ENCODE assay signal across 23 cellular contexts in genomic region chr11:80028998-80029397, GRCh38.
A peak's percentile ranks its signal among the peaks of the same experiment; 100 is the strongest.
DNase-seq lines count a peak whose midpoint lies in the region; FAIRE-seq and TF ChIP-seq lines count a peak whose summit lies in the region.
"Had no signal": no experiment of that assay in that cellular context is flagged by ENCODE, and none has a peak within 500 bp of the region (broad histone marks: within the 10 kb centered on the region; RNA-seq: fewer than 3 reads in every experiment).

No MANE protein-coding gene starts in this region.

- H4K5ac ChIP-seq in mesendoderm (ENCODE audit: low read length), result no peak overlapping the region

- H3K18ac ChIP-seq in mesendoderm (ENCODE audit: low read length), result no peak overlapping the region

- H3K56ac ChIP-seq in mesendoderm (ENCODE audit: low read length), result no peak overlapping the region

- peaks cover 28% of the 10 kb centered on the region for H3K4me1 Mint-ChIP-seq in endodermal cell
- H3K4me1 Mint-ChIP-seq: CD14-positive monocyte; CD8-positive, alpha-beta memory T cell had no signal

- no peaks in the 10 kb centered on the region for H3K36me3 ChIP-seq in H7 (replicated peaks; ENCODE audit: control insufficient read depth, insufficient read depth, low read length)
- no peaks in the 10 kb centered on the region for H3K36me3 ChIP-seq in endodermal cell (ENCODE audit: control insufficient read depth, insufficient read depth, low read length)
- no peaks in the 10 kb centered on the region for H3K36me3 ChIP-seq in mesendoderm (ENCODE audit: control insufficient read depth, insufficient read depth, low read length)
- H3K36me3 ChIP-seq in kidney (ENCODE audit: control insufficient read depth in 1 of 2, insufficient read depth in 2 of 2, low read length in 2 of 2), result no peaks in the 10 kb centered on the region
- H3K36me3 ChIP-seq: BE2C; BLaER1 treated with 17β-estradiol and CSF1 and Interleukin-3, amounts not matched to agents 10 nM and 100 nM had no signal

- no peaks in the 10 kb centered on the region for H3K79me1 ChIP-seq in mesendoderm (ENCODE audit: low read length)

- no peak overlapping the region for H3K4me2 ChIP-seq in mesendoderm (ENCODE audit: low read length)
- H3K4me2 ChIP-seq: A549; BLaER1 treated with 17β-estradiol and CSF1 and Interleukin-3, amounts not matched to agents 10 nM and 100 nM had no signal

- no peaks in the 10 kb centered on the region for H3K79me2 ChIP-seq in mesendoderm (ENCODE audit: control insufficient read depth, insufficient read depth, low read length)

- no peak overlapping the region for H3K27ac ChIP-seq in endodermal cell (ENCODE audit: low read depth, low read length)
- no peak overlapping the region for H3K27ac ChIP-seq in mesendoderm (ENCODE audit: low read depth, low read length)
- H3K27ac ChIP-seq in kidney (ENCODE audit: low read depth in 2 of 2, low read length in 2 of 2), result no peak overlapping the region
- H3K27ac ChIP-seq: A549; BLaER1 treated with 17β-estradiol and CSF1 and Interleukin-3, amounts not matched to agents 10 nM and 100 nM had no signal

- no peak overlapping the region for H4K8ac ChIP-seq in mesendoderm (ENCODE audit: low read depth, low read length)

- no peak for TF ChIP-seq CTCF in endodermal cell (conservative IDR thresholded peaks at IDR 0.05)
- TF ChIP-seq CTCF in kidney (IDR thresholded peaks at IDR 0.05; ENCODE audit: borderline replicate concordance, extremely low read depth, insufficient read depth), result no peak

- H3K27me3 Mint-ChIP-seq in endodermal cell (ENCODE audit: insufficient read depth), result peaks cover 35% of the 10 kb centered on the region
- H3K27me3 Mint-ChIP-seq: CD4-positive, alpha-beta T cell had no signal

- no peak overlapping the region for H2BK15ac ChIP-seq in mesendoderm (replicated peaks; ENCODE audit: low read depth)

- no peak overlapping the region for H3K23ac ChIP-seq in mesendoderm (ENCODE audit: low read length)

- FAIRE-seq in kidney (lab: Jason Lieb, UNC), result no peak
- FAIRE-seq: A549, D721Med, GM12878 had no signal

- H3K4me3 Mint-ChIP-seq in endodermal cell, result no peak overlapping the region
- H3K4me3 Mint-ChIP-seq: CD14-positive monocyte; CD4-positive, alpha-beta T cell; CD8-positive, alpha-beta memory T cell; H9 had no signal

- no peaks in the 10 kb centered on the region for H3K36me3 Mint-ChIP-seq in endodermal cell (ENCODE audit: low read depth)
- H3K36me3 Mint-ChIP-seq: CD14-positive monocyte had no signal

- H2BK120ac ChIP-seq in mesendoderm (ENCODE audit: low read depth, low read length), result no peak overlapping the region

- H3K4ac ChIP-seq in mesendoderm (ENCODE audit: low read depth, low read length), result no peak overlapping the region

- H3K4me3 ChIP-seq in H7 (ENCODE audit: insufficient read depth, low read depth, low read length) (no peak overlapping the region), endodermal cell (ENCODE audit: low read length) (no peak overlapping the region), mesendoderm (ENCODE audit: low read length) (no peak overlapping the region), kidney (ENCODE audit: low read length in 2 of 2) (no peak overlapping the region)
- H3K4me3 ChIP-seq: A549; BLaER1 treated with 17β-estradiol and CSF1 and Interleukin-3, amounts not matched to agents 10 nM and 100 nM; GM12878 had no signal

- no peak overlapping the region for H2BK5ac ChIP-seq in mesendoderm (ENCODE audit: low read length)

- peaks cover 5% of the 10 kb centered on the region for H3K9me3 Mint-ChIP-seq in endodermal cell

- H3K27ac Mint-ChIP-seq in endodermal cell, result no peak overlapping the region
- H3K27ac Mint-ChIP-seq: CD14-positive monocyte; CD4-positive, alpha-beta T cell; CD8-positive, alpha-beta memory T cell had no signal

- no peak overlapping the region for H2AK5ac ChIP-seq in mesendoderm (ENCODE audit: low read length)

- no peak overlapping the region for H3K9ac ChIP-seq in endodermal cell (ENCODE audit: extremely low read depth, low read length, poor library complexity, severe bottlenecking)
- H3K9ac ChIP-seq in mesendoderm (ENCODE audit: low read length), result no peak overlapping the region
- H3K9ac ChIP-seq in kidney (ENCODE audit: low read length in 2 of 2), result no peak overlapping the region
- H3K9ac ChIP-seq: BLaER1 treated with 17β-estradiol and CSF1 and Interleukin-3, amounts not matched to agents 10 nM and 100 nM had no signal

- intact Hi-C loops in kidney (cut with DNase I), result no loop called here

- H3K27me3 ChIP-seq in H7 (ENCODE audit: control insufficient read depth, insufficient read depth, low read length), result no peaks in the 10 kb centered on the region
- H3K27me3 ChIP-seq in endodermal cell (ENCODE audit: control insufficient read depth, insufficient read depth, low read length, poor library complexity, severe bottlenecking), result peaks cover 27% of the 10 kb centered on the region
- H3K27me3 ChIP-seq in mesendoderm (ENCODE audit: insufficient read depth, low read length, poor library complexity), result no peaks in the 10 kb centered on the region
- H3K27me3 ChIP-seq: BE2C; BLaER1 treated with 17β-estradiol and CSF1 and Interleukin-3, amounts not matched to agents 10 nM and 100 nM had no signal

- DNase-seq in H7, result peak; percentile 0
- DNase-seq in endodermal cell, result peak; percentile 59
- DNase-seq in mesendoderm, result peak; percentile 19
- no peak for DNase-seq in activated CD4-positive, alpha-beta T cell treated with anti-CD3 and anti-CD28 coated beads for 4 hours
- no peak for DNase-seq in NCI-H524 treated with DMSO at 0.1 percent for 48 hours (lab: John Stamatoyannopoulos, UW)
- no peak for DNase-seq in kidney
- DNase-seq: 8988T; ACHN; AML-193; BE2C; CD4-positive, alpha-beta T cell; CD8-positive, alpha-beta memory T cell; DMS 273 treated with DMSO at 0.1 percent for 48 hours; DMS79; EL; GDM1; GOT3; H9 had no signal

- peaks cover 7% of the 10 kb centered on the region for H3K9me3 ChIP-seq in endodermal cell (ENCODE audit: control insufficient read depth, low read length)
- H3K9me3 ChIP-seq in kidney (ENCODE audit: control insufficient read depth in 1 of 2, low read length in 2 of 2), result peaks cover 0 to 3% of the 10 kb centered on the region in 2 donors
- H3K9me3 ChIP-seq: A549, BE2C had no signal

- 95% methylated on average over 1 of the region's 3 CpGs; no CpG with 5 or more reads in 1 of the 2 experiments for WGBS in endodermal cell (ENCODE audit: insufficient coverage in 1 of 2, insufficient read length in 1 of 2), 2 experiments
- no CpG with 5 or more reads among the region's 3 CpGs for WGBS in mesendoderm (ENCODE audit: extremely low coverage, insufficient coverage, low lambda C conversion rate)

- peaks cover 12% of the 10 kb centered on the region for H3K4me1 ChIP-seq in endodermal cell (ENCODE audit: control insufficient read depth, insufficient read depth, low read length)
- peaks cover 3% of the 10 kb centered on the region for H3K4me1 ChIP-seq in mesendoderm (ENCODE audit: control insufficient read depth, low read depth, low read length)
- peaks cover 0 to 4% of the 10 kb centered on the region in 2 donors for H3K4me1 ChIP-seq in kidney (ENCODE audit: control insufficient read depth in 1 of 2, insufficient read depth in 1 of 2, low read depth in 1 of 2, low read length in 2 of 2)
- H3K4me1 ChIP-seq: A549; BE2C; BLaER1 treated with 17β-estradiol and CSF1 and Interleukin-3, amounts not matched to agents 10 nM and 100 nM had no signal

Comparison
In these comparisons a context has a peak if more than half of its experiments do, and no peak if none do; other contexts are left out.
1. DNase-seq: peak in H7 (single experiment), endodermal cell (single experiment) and mesendoderm (single experiment); none in activated CD4-positive, alpha-beta T cell treated with anti-CD3 and anti-CD28 coated beads for 4 hours (0 of 2), NCI-H524 treated with DMSO at 0.1 percent for 48 hours (single experiment) and kidney (single experiment).